In genomic region chr19:9945319-9945966, GRCh38 we compare ENCODE assay signal across 8 cellular contexts. TPM values are rescaled to one million over a fixed set of nuclear protein-coding genes. Genes with fewer than 3 reads are reported as not detected.
DNase-seq lines count a peak whose midpoint lies in the region; ATAC-seq, FAIRE-seq and TF ChIP-seq lines count a peak whose summit lies in the region.

No MANE protein-coding gene starts in this region.

- peak overlapping the region; percentile 73 for H3K27ac ChIP-seq in layer of hippocampus (ENCODE audit: low read depth, low read length)
- H3K27ac ChIP-seq in suprapubic skin, result peak overlapping the region; percentile 34

- no peak for ATAC-seq in HG03354 (IDR thresholded peaks at IDR 0.05; ENCODE audit: poor library complexity, severe bottlenecking, unreplicated experiment)
- no peak for ATAC-seq in GM21723 (IDR thresholded peaks at IDR 0.05; ENCODE audit: unreplicated experiment)

- TF ChIP-seq CTCF in suprapubic skin (IDR thresholded peaks at IDR 0.05) (no peak), GM13977 (IDR thresholded peaks at IDR 0.05; ENCODE audit: extremely low read depth, insufficient read depth, missing control alignments) (no peak)

- H3K4me1 ChIP-seq in suprapubic skin, result peaks cover 38% of the 10 kb centered on the region

- H3K9me3 ChIP-seq in suprapubic skin, result no peaks in the 10 kb centered on the region

- FAIRE-seq in HTR-8/SVneo (lab: Jason Lieb, UNC), result peak; percentile 80

- H3K4me3 ChIP-seq in suprapubic skin, result no peak overlapping the region

- H3K36me3 ChIP-seq in suprapubic skin, result no peaks in the 10 kb centered on the region

- 10% methylated on average over 18 of the region's 18 CpGs for WGBS in suprapubic skin

- H3K27me3 ChIP-seq in layer of hippocampus (ENCODE audit: control insufficient read depth, insufficient read depth, low read length), result no peaks in the 10 kb centered on the region
- no peaks in the 10 kb centered on the region for H3K27me3 ChIP-seq in suprapubic skin

- TF ChIP-seq EP300 in suprapubic skin (IDR thresholded peaks at IDR 0.05), result no peak

- in situ Hi-C loops in GM13977 (cut with MboI; ENCODE audit: low pct_unique_long_range_greater_than_20kb, low sequenced_read_pairs, unreplicated experiment), result loop anchor here (10.0 to 25.0 kb wide), 2 partner anchors 317 to 439 kb away; partner anchors contain the start of genes ICAM1, MRPL4 and TYK2

- DNase-seq in HTR-8/SVneo (ENCODE audit: insufficient read length, low spot score) (peak; percentile 85), cerebellar cortex (ENCODE audit: low spot score) (peak; percentile 28), suprapubic skin (ENCODE audit: low spot score in 2 of 2) (peak; percentile 92 to 93), NCI-H82 (lab: John Stamatoyannopoulos, UW) (no peak), GM13977 (ENCODE audit: low spot score) (no peak)

- no peak for TF ChIP-seq POLR2A in suprapubic skin (IDR thresholded peaks at IDR 0.05)

RNA-seq across cellular contexts. Expression of gene OLFM2, which starts 9.1 kb away (rescaled TPM):
- 100 to 1,000 TPM in 2 of 4 donors, 10 to 100 TPM in 2; 51.5 to 114 (median 101) TPM for total RNA-seq in suprapubic skin

Comparison
In these comparisons a context has a peak if more than half of its experiments do, and no peak if none do; other contexts are left out.
1. DNase-seq: peak in HTR-8/SVneo (single experiment), cerebellar cortex (single experiment) and suprapubic skin (2 of 2); none in NCI-H82 (single experiment) and GM13977 (single experiment).